11 cellular contexts compared by ENCODE assay signal in genomic region chr13:77514336-77514726, GRCh38. TPM values are rescaled to one million over a fixed set of nuclear protein-coding genes. Genes with fewer than 3 reads are reported as not detected.
A peak's percentile ranks its signal among the peaks of the same experiment; 100 is the strongest.
DNase-seq lines count a peak whose midpoint lies in the region; ATAC-seq and TF ChIP-seq lines count a peak whose summit lies in the region.
"Had no signal": no experiment of that assay in that cellular context is flagged by ENCODE, and none has a peak within 500 bp of the region (broad histone marks: within the 10 kb centered on the region; RNA-seq: fewer than 3 reads in every experiment).

No MANE protein-coding gene starts in this region.

- no peaks in the 10 kb centered on the region for H3K9me3 ChIP-seq in CD4-positive, alpha-beta T cell (ENCODE audit: control insufficient read depth, low read length)
- no peaks in the 10 kb centered on the region for H3K9me3 ChIP-seq in right atrium auricular region
- H3K9me3 ChIP-seq: SJCRH30 had no signal

- H3K4me1 Mint-ChIP-seq in CD4-positive, alpha-beta T cell (ENCODE audit: low read depth), result peaks cover 8% of the 10 kb centered on the region

- no peak overlapping the region for H3K4me3 Mint-ChIP-seq in CD4-positive, alpha-beta T cell

- intact Hi-C loops in CD4-positive, alpha-beta T cell (cut with DNase I, micrococcal nuclease), result no loop called here

- peaks cover 3% of the 10 kb centered on the region for H3K27me3 Mint-ChIP-seq in CD4-positive, alpha-beta T cell

- no peaks in the 10 kb centered on the region for H3K9me3 Mint-ChIP-seq in CD4-positive, alpha-beta T cell

- no peaks in the 10 kb centered on the region for H3K27me3 ChIP-seq in CD4-positive, alpha-beta T cell (ENCODE audit: control insufficient read depth, insufficient read depth, low read length)
- no peaks in the 10 kb centered on the region for H3K27me3 ChIP-seq in right atrium auricular region
- H3K27me3 ChIP-seq: brain microvascular endothelial cell, SJCRH30 had no signal

- POLR2A ChIA-PET in GM10248 (lab: Yijun Ruan, JAX), result no interaction called here
- POLR2A ChIA-PET in CD4-positive, alpha-beta T cell (lab: Charles Lee), result no interaction called here

- H3K4me3 ChIP-seq in right atrium auricular region, result no peak overlapping the region
- H3K4me3 ChIP-seq: SJCRH30 had no signal

- DNase-seq in GM10248 (ENCODE audit: extremely low spot score) (no peak), Ammon's horn (ENCODE audit: low spot score) (no peak), right atrium auricular region (ENCODE audit: low spot score) (no peak)
- DNase-seq in CD4-positive, alpha-beta T cell, result no peak
- DNase-seq: brain microvascular endothelial cell, HCEC 1CT, SJCRH30 had no signal

- CTCF ChIA-PET in GM10248 (lab: Yijun Ruan, JAX), result interaction anchor here (1.3 to 1.8 kb wide), 4 partner anchors 13 to 36 kb away, joined by 3 to 5 read pairs (median 4); no protein-coding TSS in a partner anchor
- CTCF ChIA-PET in CD4-positive, alpha-beta T cell (lab: Charles Lee), result no interaction called here

- no peak overlapping the region for H3K27ac ChIP-seq in CD4-positive, alpha-beta T cell (ENCODE audit: low read depth, low read length)
- H3K27ac ChIP-seq in right atrium auricular region, result no peak overlapping the region
- H3K27ac ChIP-seq: brain microvascular endothelial cell, SJCRH30 had no signal

- H3K36me3 ChIP-seq in right atrium auricular region, result no peaks in the 10 kb centered on the region
- H3K36me3 ChIP-seq: brain microvascular endothelial cell, SJCRH30 had no signal

- H3K27ac Mint-ChIP-seq in CD4-positive, alpha-beta T cell, result no peak overlapping the region

- ATAC-seq in GM18517 (IDR thresholded peaks at IDR 0.05; ENCODE audit: unreplicated experiment), result peak; percentile 88
- ATAC-seq in GM21381 (IDR thresholded peaks at IDR 0.05; ENCODE audit: unreplicated experiment), result peak; percentile 79
- peak; percentile 87 for ATAC-seq in HG02943 (IDR thresholded peaks at IDR 0.05; ENCODE audit: low read depth, unreplicated experiment)
- peak; percentile 74 for ATAC-seq in HG03558 (IDR thresholded peaks at IDR 0.05; ENCODE audit: extremely low read depth, unreplicated experiment)
- ATAC-seq in CD4-positive, alpha-beta T cell (ENCODE audit: poor library complexity), result no peak

- no peaks in the 10 kb centered on the region for H3K4me1 ChIP-seq in right atrium auricular region
- H3K4me1 ChIP-seq: SJCRH30 had no signal

- TF ChIP-seq CTCF in GM10248 (IDR thresholded peaks at IDR 0.05; ENCODE audit: control extremely low read depth, extremely low read depth, low read depth, missing control alignments) (no peak), right atrium auricular region (IDR thresholded peaks at IDR 0.05) (no peak)
- TF ChIP-seq CTCF in CD4-positive, alpha-beta T cell (IDR thresholded peaks at IDR 0.05), result no peak

- no peaks in the 10 kb centered on the region for H3K36me3 Mint-ChIP-seq in CD4-positive, alpha-beta T cell (ENCODE audit: low read depth)

RNA-seq across cellular contexts. Expression of gene SCEL, which starts 21.2 kb away (rescaled TPM):
- total RNA-seq in CD4-positive, alpha-beta T cell, result not detected
- total RNA-seq in right atrium auricular region, result under 1 TPM in 1 of 2 donors, not detected in 1; 0.35 TPM
- total RNA-seq: SJCRH30 had no signal
